ENCODE assay signal across 8 cellular contexts in the genomic region with DNA sequence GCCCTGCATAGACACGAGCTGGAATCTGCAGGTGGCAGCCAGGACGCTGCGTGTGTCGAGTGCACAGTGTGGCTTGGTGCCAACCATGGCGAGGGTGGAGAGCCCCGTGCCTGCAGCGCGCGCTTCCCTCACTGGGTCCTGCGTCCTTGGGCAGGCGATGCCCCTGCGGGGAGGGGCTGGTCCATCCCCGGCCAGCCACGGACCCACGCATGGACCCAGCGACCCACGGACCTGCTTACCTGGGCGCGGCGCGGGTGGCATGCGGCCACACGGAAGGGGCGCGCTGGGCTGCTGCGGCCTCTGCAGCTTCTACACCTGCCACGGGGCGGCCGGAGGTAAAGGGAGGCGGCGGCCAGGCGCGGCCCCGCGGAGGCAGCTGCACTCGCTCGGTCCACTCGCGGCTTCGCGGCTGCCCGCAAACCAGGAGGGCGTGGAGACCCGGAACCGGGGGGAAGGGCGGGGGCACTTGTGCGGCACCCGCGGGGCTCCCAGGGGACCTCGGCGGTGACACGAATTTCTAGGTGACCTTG. TPM values are rescaled to one million over a fixed set of nuclear protein-coding genes. Genes with fewer than 3 reads are reported as not detected.
DNase-seq lines count a peak whose midpoint lies in the region; ATAC-seq and TF ChIP-seq lines count a peak whose summit lies in the region.

No MANE protein-coding gene starts in this region.

- H2AFZ ChIP-seq in neural cell (ENCODE audit: low read depth, low read length), result peak overlapping the region; percentile 38

- no peaks in the 10 kb centered on the region for H3K36me3 ChIP-seq in BLaER1 treated with 17β-estradiol and CSF1 and Interleukin-3, amounts not matched to agents 10 nM and 100 nM
- H3K36me3 ChIP-seq in endodermal cell (ENCODE audit: control insufficient read depth, insufficient read depth, low read length) (no peaks in the 10 kb centered on the region), neural cell (ENCODE audit: insufficient read depth, low read length) (no peaks in the 10 kb centered on the region)

- H3K9me3 ChIP-seq in BLaER1 treated with 17β-estradiol and CSF1 and Interleukin-3, amounts not matched to agents 10 nM and 100 nM (replicated peaks in 1 of 11), result peaks cover 6 to 19% (median 14%) of the 10 kb centered on the region in 11 experiments; a peak in 20 of 22 replicates
- peaks cover 5% of the 10 kb centered on the region for H3K9me3 ChIP-seq in endodermal cell (ENCODE audit: control insufficient read depth, low read length)
- no peaks in the 10 kb centered on the region for H3K9me3 ChIP-seq in neural cell (ENCODE audit: low read length)

- H3K9me3 Mint-ChIP-seq in endodermal cell (peaks cover 8% of the 10 kb centered on the region), type B pancreatic cell (no peaks in the 10 kb centered on the region)

- H4K20me1 ChIP-seq in BLaER1 treated with 17β-estradiol and CSF1 and Interleukin-3, amounts not matched to agents 10 nM and 100 nM, result peaks cover 0 to 35% (median 17%) of the 10 kb centered on the region in 11 experiments; a peak in 16 of 22 replicates
- no peaks in the 10 kb centered on the region for H4K20me1 ChIP-seq in neural cell (ENCODE audit: insufficient read depth)

- DNase-seq in Jurkat, Clone E6-1 (ENCODE audit: low read depth, low spot score), result no peak
- DNase-seq in activated CD4-positive, alpha-beta T cell treated with anti-CD3 and anti-CD28 coated beads for 4 hours, result peak; percentile 29 to 39
- peak; percentile 79 for DNase-seq in endodermal cell
- no peak for DNase-seq in type B pancreatic cell (ENCODE audit: extremely low spot score, unreplicated experiment)

- no peak overlapping the region for H3K27ac ChIP-seq in BLaER1 treated with 17β-estradiol and CSF1 and Interleukin-3, amounts not matched to agents 10 nM and 100 nM
- H3K27ac ChIP-seq in endodermal cell (ENCODE audit: low read depth, low read length), result no peak overlapping the region
- H3K27ac ChIP-seq in neural cell (ENCODE audit: low read length), result peak overlapping the region; percentile 56

- no peaks in the 10 kb centered on the region for H3K9me2 ChIP-seq in neural cell (ENCODE audit: insufficient read depth, low read length)

- no peak for TF ChIP-seq RAD21 in neural cell (conservative IDR thresholded peaks at IDR 0.05)

- H3K4me3 Mint-ChIP-seq in endodermal cell (peak overlapping the region; percentile 65), type B pancreatic cell (peak overlapping the region; percentile 83)

- H3K27me3 Mint-ChIP-seq in endodermal cell (ENCODE audit: insufficient read depth) (peaks cover 29% of the 10 kb centered on the region), type B pancreatic cell (peaks cover 20% of the 10 kb centered on the region)

- H3K4me1 ChIP-seq in BLaER1 treated with 17β-estradiol and CSF1 and Interleukin-3, amounts not matched to agents 10 nM and 100 nM, result peaks cover 9 to 23% (median 18%) of the 10 kb centered on the region in 10 experiments
- peaks cover 7% of the 10 kb centered on the region for H3K4me1 ChIP-seq in endodermal cell (ENCODE audit: control insufficient read depth, insufficient read depth, low read length)

- TF ChIP-seq EP300 in neural cell (conservative IDR thresholded peaks at IDR 0.05; ENCODE audit: poor library complexity, severe bottlenecking), result no peak

- H3K27ac Mint-ChIP-seq in endodermal cell (no peak overlapping the region), type B pancreatic cell (peak overlapping the region; percentile 55)

- H3K27me3 ChIP-seq in BLaER1 treated with 17β-estradiol and CSF1 and Interleukin-3, amounts not matched to agents 10 nM and 100 nM, result peaks cover 61 to 77% (median 70%) of the 10 kb centered on the region in 11 experiments
- H3K27me3 ChIP-seq in endodermal cell (ENCODE audit: control insufficient read depth, insufficient read depth, low read length, poor library complexity, severe bottlenecking) (no peaks in the 10 kb centered on the region), neural cell (ENCODE audit: insufficient read depth, low read depth, low read length) (no peaks in the 10 kb centered on the region)

- H3K4me1 Mint-ChIP-seq in endodermal cell (peaks cover 10% of the 10 kb centered on the region), type B pancreatic cell (ENCODE audit: unreplicated experiment) (peaks cover 13% of the 10 kb centered on the region)

- ATAC-seq in GM21737 (IDR thresholded peaks at IDR 0.05; ENCODE audit: unreplicated experiment) (no peak), HG02973 (IDR thresholded peaks at IDR 0.05; ENCODE audit: unreplicated experiment) (no peak)

- TF ChIP-seq CTCF in endodermal cell (conservative IDR thresholded peaks at IDR 0.05) (peak; percentile 66), neural cell (IDR thresholded peaks at IDR 0.05; ENCODE audit: poor library complexity, severe bottlenecking) (peak; percentile 34), type B pancreatic cell (conservative IDR thresholded peaks at IDR 0.05) (peak; percentile 50)

- H3K36me3 Mint-ChIP-seq in endodermal cell (ENCODE audit: low read depth), result peaks cover 3% of the 10 kb centered on the region
- H3K36me3 Mint-ChIP-seq in type B pancreatic cell, result no peaks in the 10 kb centered on the region

- no peaks in the 10 kb centered on the region for H3F3A ChIP-seq in neural cell (ENCODE audit: insufficient read depth, low read length, poor library complexity, severe bottlenecking)

- peaks cover 33% of the 10 kb centered on the region for H3K79me2 ChIP-seq in neural cell (replicated peaks; ENCODE audit: insufficient read depth, low read length)

- peak overlapping the region; percentile 49 to 74 (median 62) for H3K4me3 ChIP-seq in BLaER1 treated with 17β-estradiol and CSF1 and Interleukin-3, amounts not matched to agents 10 nM and 100 nM
- H3K4me3 ChIP-seq in Jurkat, Clone E6-1 (ENCODE audit: low read length), result peak overlapping the region; percentile 63
- H3K4me3 ChIP-seq in endodermal cell (ENCODE audit: low read length) (peak overlapping the region; percentile 90), neural cell (ENCODE audit: low read length) (peak overlapping the region; percentile 72)

- H3K9ac ChIP-seq in BLaER1 treated with 17β-estradiol and CSF1 and Interleukin-3, amounts not matched to agents 10 nM and 100 nM, result peak overlapping the region in 7 of 11 experiments; percentile 17 to 56 (median 29); a peak in 7 of 22 replicates
- peak overlapping the region; percentile 20 for H3K9ac ChIP-seq in endodermal cell (ENCODE audit: extremely low read depth, low read length, poor library complexity, severe bottlenecking)
- H3K9ac ChIP-seq in neural cell (ENCODE audit: low read length), result peak overlapping the region; percentile 87

- 17 to 37% methylated on average over 19 to 52 of the region's 52 CpGs for WGBS in endodermal cell (ENCODE audit: insufficient coverage in 1 of 2, insufficient read length in 1 of 2), 2 experiments

- peak overlapping the region; percentile 91 to 100 (median 98) for H3K4me2 ChIP-seq in BLaER1 treated with 17β-estradiol and CSF1 and Interleukin-3, amounts not matched to agents 10 nM and 100 nM
- H3K4me2 ChIP-seq in neural cell (ENCODE audit: low read length), result peak overlapping the region; percentile 70

TF ChIP-seq in neural cell, 6 proteins besides CTCF, POLR2A, EP300 and RAD21:
- TF ChIP-seq MXI1 (conservative IDR thresholded peaks at IDR 0.05; ENCODE audit: poor library complexity, severe bottlenecking) (no peak), POLR2AphosphoS5 (IDR thresholded peaks at IDR 0.05) (no peak), TAF1 (IDR thresholded peaks at IDR 0.05; ENCODE audit: low read depth) (no peak), SMC3 (conservative IDR thresholded peaks at IDR 0.05; ENCODE audit: poor library complexity) (peak; percentile 30), EZH2 (IDR thresholded peaks at IDR 0.05; ENCODE audit: borderline replicate concordance, insufficient read depth, low read length, poor library complexity, severe bottlenecking) (no peak)
- TF ChIP-seq, protein P1, sequence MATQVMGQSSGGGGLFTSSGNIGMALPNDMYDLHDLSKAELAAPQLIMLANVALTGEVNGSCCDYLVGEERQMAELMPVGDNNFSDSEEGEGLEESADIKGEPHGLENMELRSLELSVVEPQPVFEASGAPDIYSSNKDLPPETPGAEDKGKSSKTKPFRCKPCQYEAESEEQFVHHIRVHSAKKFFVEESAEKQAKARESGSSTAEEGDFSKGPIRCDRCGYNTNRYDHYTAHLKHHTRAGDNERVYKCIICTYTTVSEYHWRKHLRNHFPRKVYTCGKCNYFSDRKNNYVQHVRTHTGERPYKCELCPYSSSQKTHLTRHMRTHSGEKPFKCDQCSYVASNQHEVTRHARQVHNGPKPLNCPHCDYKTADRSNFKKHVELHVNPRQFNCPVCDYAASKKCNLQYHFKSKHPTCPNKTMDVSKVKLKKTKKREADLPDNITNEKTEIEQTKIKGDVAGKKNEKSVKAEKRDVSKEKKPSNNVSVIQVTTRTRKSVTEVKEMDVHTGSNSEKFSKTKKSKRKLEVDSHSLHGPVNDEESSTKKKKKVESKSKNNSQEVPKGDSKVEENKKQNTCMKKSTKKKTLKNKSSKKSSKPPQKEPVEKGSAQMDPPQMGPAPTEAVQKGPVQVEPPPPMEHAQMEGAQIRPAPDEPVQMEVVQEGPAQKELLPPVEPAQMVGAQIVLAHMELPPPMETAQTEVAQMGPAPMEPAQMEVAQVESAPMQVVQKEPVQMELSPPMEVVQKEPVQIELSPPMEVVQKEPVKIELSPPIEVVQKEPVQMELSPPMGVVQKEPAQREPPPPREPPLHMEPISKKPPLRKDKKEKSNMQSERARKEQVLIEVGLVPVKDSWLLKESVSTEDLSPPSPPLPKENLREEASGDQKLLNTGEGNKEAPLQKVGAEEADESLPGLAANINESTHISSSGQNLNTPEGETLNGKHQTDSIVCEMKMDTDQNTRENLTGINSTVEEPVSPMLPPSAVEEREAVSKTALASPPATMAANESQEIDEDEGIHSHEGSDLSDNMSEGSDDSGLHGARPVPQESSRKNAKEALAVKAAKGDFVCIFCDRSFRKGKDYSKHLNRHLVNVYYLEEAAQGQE (IDR thresholded peaks at IDR 0.05; ENCODE audit: borderline replicate concordance), result no peak
TF ChIP-seq in neural cell: peak in this region for 1.

RNA-seq across cellular contexts. Expression of a gene that starts 0.6 kb away (rescaled TPM):
- polyA plus RNA-seq in Jurkat, Clone E6-1 (2012; ENCODE audit: insufficient read depth, insufficient read length), result 3.3 TPM
- total RNA-seq in endodermal cell (10 to 100 TPM; 48.0 to 49.9 TPM), type B pancreatic cell (ENCODE audit: low replicate concordance) (37.3 and 46.9 TPM in 2 replicates)
- 29.6 TPM for polyA plus RNA-seq in endodermal cell (2013, experiment 1 of 2)
- 27.9 TPM for polyA plus RNA-seq in endodermal cell (2013, experiment 2 of 2)
- 88.0 and 95.2 TPM in 2 replicates for polyA plus RNA-seq in neural cell
- polyA minus RNA-seq in neural cell, result 123 and 129 TPM in 2 replicates

Comparison
In these comparisons a context has a peak if more than half of its experiments do, and no peak if none do; other contexts are left out.
1. H3K9ac ChIP-seq: peak in every context shown above with its lines; median percentile 87 in neural cell; 29 in BLaER1 treated with 17β-estradiol and CSF1 and Interleukin-3, amounts not matched to agents 10 nM and 100 nM; 20 in endodermal cell.
2. DNase-seq: peak in activated CD4-positive, alpha-beta T cell treated with anti-CD3 and anti-CD28 coated beads for 4 hours (2 of 2) and endodermal cell (single experiment); none in Jurkat, Clone E6-1 (single experiment) and type B pancreatic cell (single experiment).
3. Peak in every context shown above with its lines, with median percentiles within 50 percentile points of each other: H3K4me3 ChIP-seq and CTCF ChIP-seq.